ENCODE assay signal across 10 cellular contexts in genomic region chr2:24304098-24304497, GRCh38. TPM values are rescaled to one million over a fixed set of nuclear protein-coding genes. Genes with fewer than 3 reads are reported as not detected.
A peak's percentile ranks its signal among the peaks of the same experiment; 100 is the strongest.
DNase-seq lines count a peak whose midpoint lies in the region; ATAC-seq and TF ChIP-seq lines count a peak whose summit lies in the region.
"Had no signal": no experiment of that assay in that cellular context is flagged by ENCODE, and none has a peak within 500 bp of the region (broad histone marks: within the 10 kb centered on the region; RNA-seq: fewer than 3 reads in every experiment).

No MANE protein-coding gene starts in this region.

- H3K27ac Mint-ChIP-seq in MCF 10A (ENCODE audit: low read depth, unreplicated experiment): peak overlapping the region; percentile 41
- H3K27ac Mint-ChIP-seq: activated naive CD4-positive, alpha-beta T cell treated with anti-CD3 and anti-CD28 coated beads, Interleukin-2, amount 10 ng/mL, durations not matched to agents 7 days and 5 days had no signal

- H3K4me3 ChIP-seq in NB4 (ENCODE audit: low read depth, low read length): no peak overlapping the region

- DNase-seq in NB4 (ENCODE audit: low read depth): peak; percentile 16
- peak; percentile 87 for DNase-seq in MCF 10A (ENCODE audit: unreplicated experiment)
- DNase-seq in superior temporal gyrus (ENCODE audit: extremely low spot score): peak; percentile 70
- no peak for DNase-seq in T-helper 9 cell
- no peak for DNase-seq in stimulated activated CD8-positive, alpha-beta memory T cell treated with anti-CD3 and anti-CD28 coated beads, Interleukin-4, amount 100 ng/mL, for 48 hours
- no peak for DNase-seq in activated T-cell treated with anti-CD3 and anti-CD28 coated beads, Interleukin-2, amount 50 U/mL, for 48 hours
- DNase-seq: activated naive CD4-positive, alpha-beta T cell treated with anti-CD3 and anti-CD28 coated beads, Interleukin-2, amount 10 ng/mL, durations not matched to agents 7 days and 5 days; NCI-H526 had no signal

- ATAC-seq in GM21825 (IDR thresholded peaks at IDR 0.05; ENCODE audit: unreplicated experiment): no peak

- no peak overlapping the region for H3K4me3 Mint-ChIP-seq in MCF 10A (ENCODE audit: unreplicated experiment)
- H3K4me3 Mint-ChIP-seq: activated naive CD4-positive, alpha-beta T cell treated with anti-CD3 and anti-CD28 coated beads, Interleukin-2, amount 10 ng/mL, durations not matched to agents 7 days and 5 days had no signal

- POLR2A ChIA-PET in MCF 10A (lab: Yijun Ruan, JAX): interaction anchor here (0.6 to 3.0 kb wide), 12 partner anchors 10 to 228 kb away, joined by 3 to 29 read pairs (median 4); partner anchors contain the start of genes FAM228B, ITSN2 and TP53I3

- intact Hi-C loops in MCF 10A (cut with micrococcal nuclease): no loop called here

- no peaks in the 10 kb centered on the region for H3K27me3 Mint-ChIP-seq in MCF 10A (ENCODE audit: insufficient read depth, unreplicated experiment)
- H3K27me3 Mint-ChIP-seq: activated naive CD4-positive, alpha-beta T cell treated with anti-CD3 and anti-CD28 coated beads, Interleukin-2, amount 10 ng/mL, durations not matched to agents 7 days and 5 days had no signal

- no TSS peak for BruUV-seq in MCF 10A (replicated peaks; lab: Mats Ljungman, UMichigan)

- H3K27me3 ChIP-seq in layer of hippocampus (ENCODE audit: control insufficient read depth, insufficient read depth, low read length): no peaks in the 10 kb centered on the region

- TF ChIP-seq CTCF in NB4 (IDR thresholded peaks at IDR 0.05; ENCODE audit: low read depth, low read length) (no peak), MCF 10A (IDR thresholded peaks at IDR 0.05; ENCODE audit: unreplicated experiment) (no peak)

- TF ChIP-seq POLR2A in NB4 (IDR thresholded peaks at IDR 0.05; ENCODE audit: extremely low read depth, insufficient read length): no peak

- H3K27ac ChIP-seq in layer of hippocampus (ENCODE audit: low read depth, low read length): peak overlapping the region; percentile 54

- peaks cover 72% of the 10 kb centered on the region for H3K36me3 Mint-ChIP-seq in MCF 10A (ENCODE audit: insufficient read depth, unreplicated experiment)

- peaks cover 13% of the 10 kb centered on the region for H3K4me1 Mint-ChIP-seq in MCF 10A (ENCODE audit: insufficient read depth, unreplicated experiment)
- H3K4me1 Mint-ChIP-seq: activated naive CD4-positive, alpha-beta T cell treated with anti-CD3 and anti-CD28 coated beads, Interleukin-2, amount 10 ng/mL, durations not matched to agents 7 days and 5 days had no signal

- CTCF ChIA-PET in MCF 10A (lab: Yijun Ruan, JAX): interaction anchor here (0.6 to 1.3 kb wide), 7 partner anchors 26 to 470 kb away, joined by 3 to 7 read pairs (median 3); no protein-coding TSS in a partner anchor

- H3K9me3 Mint-ChIP-seq in MCF 10A (ENCODE audit: unreplicated experiment): no peaks in the 10 kb centered on the region
- H3K9me3 Mint-ChIP-seq: activated naive CD4-positive, alpha-beta T cell treated with anti-CD3 and anti-CD28 coated beads, Interleukin-2, amount 10 ng/mL, durations not matched to agents 7 days and 5 days had no signal

RNA-seq across cellular contexts. Expression of gene ITSN2, which starts 56.2 kb away (rescaled TPM):
- 36.5 and 40.8 TPM in 2 replicates for total RNA-seq in MCF 10A (2022)

Comparison
In these comparisons a context has a peak if more than half of its experiments do, and no peak if none do; other contexts are left out.
1. DNase-seq: peak in NB4 (single experiment), MCF 10A (single experiment) and superior temporal gyrus (single experiment); none in T-helper 9 cell (single experiment), stimulated activated CD8-positive, alpha-beta memory T cell treated with anti-CD3 and anti-CD28 coated beads, Interleukin-4, amount 100 ng/mL, for 48 hours (single experiment) and activated T-cell treated with anti-CD3 and anti-CD28 coated beads, Interleukin-2, amount 50 U/mL, for 48 hours (0 of 2).